21 cellular contexts compared by ENCODE assay signal in the genomic region with DNA sequence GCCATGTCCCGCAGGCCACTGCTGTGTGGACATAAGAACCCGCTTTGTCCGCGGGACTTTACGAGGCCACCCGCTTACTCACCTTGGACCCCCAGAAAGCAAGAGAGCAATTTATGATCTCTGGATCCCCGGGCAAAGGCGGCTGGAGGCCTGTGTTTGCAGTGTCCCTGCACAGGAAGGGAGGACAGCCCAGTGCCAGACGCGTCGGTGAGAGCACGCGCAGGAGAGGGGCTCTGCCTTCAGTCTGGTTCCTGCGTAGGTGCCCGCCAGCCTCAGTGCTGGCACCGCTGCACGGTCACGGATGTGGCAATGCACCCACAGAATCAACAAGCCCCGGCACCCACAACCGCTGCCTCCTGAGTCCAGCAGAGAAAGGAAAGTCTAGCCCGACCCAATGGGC.
A peak's percentile ranks its signal among the peaks of the same experiment; 100 is the strongest.
DNase-seq lines count a peak whose midpoint lies in the region; ATAC-seq and TF ChIP-seq lines count a peak whose summit lies in the region.
"Had no signal": no experiment of that assay in that cellular context is flagged by ENCODE, and none has a peak within 500 bp of the region (broad histone marks: within the 10 kb centered on the region; RNA-seq: fewer than 3 reads in every experiment).

No MANE protein-coding gene starts in this region.

- ATAC-seq in HG02678 (IDR thresholded peaks at IDR 0.05; ENCODE audit: unreplicated experiment) = no peak
- ATAC-seq: HCT116, PC-3, SK-N-SH treated with all-trans-retinoic acid at 6 μM for 48 hours had no signal

- H3K4me3 ChIP-seq in neural progenitor cell = no peak overlapping the region
- peak overlapping the region; percentile 23 to 24 for H3K4me3 ChIP-seq in tibial artery
- H3K4me3 ChIP-seq in ovary = no peak overlapping the region
- H3K4me3 ChIP-seq: BLaER1 treated with 17β-estradiol and CSF1 and Interleukin-3, amounts not matched to agents 10 nM and 100 nM had no signal

- peaks cover 3% of the 10 kb centered on the region for H3K27me3 ChIP-seq in neural progenitor cell
- no peaks in the 10 kb centered on the region for H3K27me3 ChIP-seq in tibial artery
- no peaks in the 10 kb centered on the region for H3K27me3 ChIP-seq in ovary
- H3K27me3 ChIP-seq: BLaER1 treated with 17β-estradiol and CSF1 and Interleukin-3, amounts not matched to agents 10 nM and 100 nM had no signal

- 86 to 91% (median 88%) methylated on average over 21 of the region's 21 CpGs for WGBS in ovary, 3 donors

- no peak for TF ChIP-seq CTCF in neural progenitor cell (IDR thresholded peaks at IDR 0.05)
- TF ChIP-seq CTCF in tibial artery (IDR thresholded peaks at IDR 0.05) = no peak
- TF ChIP-seq CTCF in ovary (IDR thresholded peaks at IDR 0.05) = no peak

- H3F3A ChIP-seq in neural progenitor cell (ENCODE audit: low read depth) = no peaks in the 10 kb centered on the region

- H3K4me1 ChIP-seq in neural progenitor cell (peaks cover 14% of the 10 kb centered on the region), tibial artery (peaks cover 0 to 24% (median 4%) of the 10 kb centered on the region in 4 donors), ovary (ENCODE audit: insufficient read depth) (no peaks in the 10 kb centered on the region)

- H3K79me2 ChIP-seq in neural progenitor cell (ENCODE audit: low read depth) = no peaks in the 10 kb centered on the region

- intact Hi-C loops in tibial artery (cut with DNase I; ENCODE audit: low total_unique reads) = loop anchor here (5.0 kb wide), 1 partner anchor 209 kb away; no protein-coding TSS in a partner anchor
- intact Hi-C loops in ovary (cut with DNase I) = loop anchor here in 1 of 4 donors (10.0 kb wide), 1 partner anchor 206 kb away; no protein-coding TSS in a partner anchor

- H3K36me3 ChIP-seq in neural progenitor cell (no peaks in the 10 kb centered on the region), tibial artery (no peaks in the 10 kb centered on the region), ovary (no peaks in the 10 kb centered on the region)
- H3K36me3 ChIP-seq: BLaER1 treated with 17β-estradiol and CSF1 and Interleukin-3, amounts not matched to agents 10 nM and 100 nM had no signal

- H3K9me3 ChIP-seq in neural progenitor cell (ENCODE audit: low read depth) = no peaks in the 10 kb centered on the region
- no peaks in the 10 kb centered on the region for H3K9me3 ChIP-seq in tibial artery
- no peaks in the 10 kb centered on the region for H3K9me3 ChIP-seq in ovary
- H3K9me3 ChIP-seq: BLaER1 treated with 17β-estradiol and CSF1 and Interleukin-3, amounts not matched to agents 10 nM and 100 nM had no signal

- H2AFZ ChIP-seq in neural progenitor cell (replicated peaks) = peak overlapping the region; percentile 72

- H3K27ac ChIP-seq in neural progenitor cell = no peak overlapping the region
- peak overlapping the region; percentile 79 to 83 for H3K27ac ChIP-seq in tibial artery
- no peak overlapping the region for H3K27ac ChIP-seq in ovary
- H3K27ac ChIP-seq: BLaER1 treated with 17β-estradiol and CSF1 and Interleukin-3, amounts not matched to agents 10 nM and 100 nM; HL-60 had no signal

- H3K27ac Mint-ChIP-seq in neural progenitor cell = peak overlapping the region; percentile 79
- H3K27ac Mint-ChIP-seq: CD4-positive, alpha-beta T cell had no signal

- no peak overlapping the region for H3K9ac ChIP-seq in neural progenitor cell
- H3K9ac ChIP-seq: BLaER1 treated with 17β-estradiol and CSF1 and Interleukin-3, amounts not matched to agents 10 nM and 100 nM had no signal

- no peak overlapping the region for H3K4me3 Mint-ChIP-seq in neural progenitor cell
- H3K4me3 Mint-ChIP-seq: CD4-positive, alpha-beta T cell had no signal

- H3K9me3 Mint-ChIP-seq in neural progenitor cell = peaks cover 2% of the 10 kb centered on the region
- H3K9me3 Mint-ChIP-seq: CD4-positive, alpha-beta T cell had no signal

- TF ChIP-seq POLR2A in ovary (IDR thresholded peaks at IDR 0.05) = no peak

- DNase-seq in HuH-7.5 (ENCODE audit: low spot score) = peak; percentile 4
- peak; percentile 45 for DNase-seq in ecto neural progenitor cell (ENCODE audit: low spot score)
- DNase-seq in neural progenitor cell (ENCODE audit: low spot score) = no peak
- DNase-seq in tibial artery = no peak
- DNase-seq in NCI-H345 (lab: John Stamatoyannopoulos, UW) = no peak
- no peak for DNase-seq in ovary
- DNase-seq: CD4-positive, alpha-beta T cell; DMS53; GOT3; NCI-H1048; NCI-H1436 treated with DMSO at 0.1 percent for 48 hours; NCI-H187 treated with DMSO at 0.1 percent for 48 hours; NCI-H2171 treated with DMSO at 0.1 percent for 48 hours; NCI-H524; NCI-H748 treated with DMSO at 0.1 percent for 48 hours; PC-3 had no signal

- H3K4me2 ChIP-seq in neural progenitor cell = no peak overlapping the region
- H3K4me2 ChIP-seq: BLaER1 treated with 17β-estradiol and CSF1 and Interleukin-3, amounts not matched to agents 10 nM and 100 nM had no signal

- no peaks in the 10 kb centered on the region for H4K20me1 ChIP-seq in neural progenitor cell (ENCODE audit: low read depth)
- H4K20me1 ChIP-seq: BLaER1 treated with 17β-estradiol and CSF1 and Interleukin-3, amounts not matched to agents 10 nM and 100 nM had no signal

- peaks cover 9% of the 10 kb centered on the region for H3K27me3 Mint-ChIP-seq in neural progenitor cell (ENCODE audit: insufficient read depth, low read depth)

- no peaks in the 10 kb centered on the region for H3K36me3 Mint-ChIP-seq in neural progenitor cell

- peaks cover 42% of the 10 kb centered on the region for H3K4me1 Mint-ChIP-seq in neural progenitor cell

- TF ChIP-seq EP300 in ovary (IDR thresholded peaks at IDR 0.05) = no peak

Comparison
In these comparisons a context has a peak if more than half of its experiments do, and no peak if none do; other contexts are left out.
1. DNase-seq: peak in HuH-7.5 (single experiment) and ecto neural progenitor cell (single experiment); none in neural progenitor cell (single experiment), tibial artery (0 of 2), NCI-H345 (single experiment) and ovary (0 of 5).
2. H3K27ac ChIP-seq: peak in tibial artery (2 of 2); none in neural progenitor cell (single experiment) and ovary (0 of 2).
3. H3K4me3 ChIP-seq: peak in tibial artery (2 of 2); none in neural progenitor cell (single experiment) and ovary (single experiment).